Comparison of ENCODE assay signal across 1 cellular context in genomic region chr1:40709100-40709801, GRCh38.
A peak's percentile ranks its signal among the peaks of the same experiment; 100 is the strongest.
TF ChIP-seq lines count a peak whose summit lies in the region.

No MANE protein-coding gene starts in this region.

TF ChIP-seq in K562, 482 proteins besides CTCF, POLR2A, EP300 and RAD21 (continued from another document and continues in another):
- TF ChIP-seq IRF9 (tag; IDR thresholded peaks at IDR 0.05) (no peak), WHSC1 (IDR thresholded peaks at IDR 0.05; ENCODE audit: low read length) (no peak), ZNF143 (CRISPR knock-in tag; IDR thresholded peaks at IDR 0.05) (no peak), ZNF445 (CRISPR knock-in tag; IDR thresholded peaks at IDR 0.05; ENCODE audit: low read depth) (no peak), POLR3A (IDR thresholded peaks at IDR 0.05; ENCODE audit: borderline replicate concordance, extremely low read depth, insufficient read depth, insufficient read length) (no peak), PHB2 (IDR thresholded peaks at IDR 0.05; ENCODE audit: low read depth) (peak; percentile 27; the same call in 1 of the 2 replicates), CHD1 (IDR thresholded peaks at IDR 0.05; ENCODE audit: low read length) (no peak), ZNF263 (CRISPR knock-in tag; IDR thresholded peaks at IDR 0.05; ENCODE audit: borderline replicate concordance) (no peak), ILK (tag; IDR thresholded peaks at IDR 0.05; ENCODE audit: borderline replicate concordance, low read depth) (no peak), ZNF121 (CRISPR knock-in tag; conservative IDR thresholded peaks at IDR 0.05) (no peak), SRSF9 (IDR thresholded peaks at IDR 0.05; ENCODE audit: borderline replicate concordance, low read depth, low read length) (no peak), ZNF639 (CRISPR knock-in tag; conservative IDR thresholded peaks at IDR 0.05 in 1 of 2, IDR thresholded peaks at IDR 0.05 in 1 of 2) (0 out of 4 replicates have a peak, but pooled peaks of 1 of the 2 experiments have one; percentile 39), NFYB (IDR thresholded peaks at IDR 0.05; ENCODE audit: extremely low read depth, insufficient read length) (peak; percentile 100), BRF2 (IDR thresholded peaks at IDR 0.05; ENCODE audit: borderline replicate concordance, insufficient read depth, insufficient read length) (no peak), TRIM28 (IDR thresholded peaks at IDR 0.05) (no peak; the same call in 1 of the 2 replicates), MTF1 (CRISPR knock-in tag; IDR thresholded peaks at IDR 0.05; ENCODE audit: borderline replicate concordance) (no peak), FOXA3 (CRISPR knock-in tag; conservative IDR thresholded peaks at IDR 0.05 in 1 of 2, IDR thresholded peaks at IDR 0.05 in 1 of 2) (peak; percentile 9 to 78; a peak in 2 of 4 replicates), SRF (CRISPR knock-in tag; IDR thresholded peaks at IDR 0.05) (no peak), HLTF (IDR thresholded peaks at IDR 0.05) (0 out of 2 replicates have a peak, but pooled peaks have one; percentile 22), ZFP1 (CRISPR knock-in tag; IDR thresholded peaks at IDR 0.05) (no peak), ETV1 (tag; conservative IDR thresholded peaks at IDR 0.05; ENCODE audit: low read depth) (peak; percentile 80), SMAD4 (CRISPR knock-in tag; conservative IDR thresholded peaks at IDR 0.05) (no peak), RCOR1 (IDR thresholded peaks at IDR 0.05; ENCODE audit: borderline replicate concordance in 1 of 2, low read depth in 2 of 2, low read length in 2 of 2) (peak in 1 of 2 experiments; percentile 71; a peak in 1 of 4 replicates), PRDM10 (IDR thresholded peaks at IDR 0.05; ENCODE audit: partially characterized antibody) (peak; percentile 69), DDX20 (tag; IDR thresholded peaks at IDR 0.05; ENCODE audit: low read depth) (no peak), TSC22D4 (tag; IDR thresholded peaks at IDR 0.05) (no peak), CREB3L1 (IDR thresholded peaks at IDR 0.05; ENCODE audit: borderline replicate concordance, low read depth) (0 out of 2 replicates have a peak, but pooled peaks have one; percentile 49), ZBTB12 (CRISPR knock-in tag; IDR thresholded peaks at IDR 0.05) (peak; percentile 43; the same call in 1 of the 2 replicates), HBP1 (CRISPR knock-in tag; IDR thresholded peaks at IDR 0.05) (no peak), PHF20 (IDR thresholded peaks at IDR 0.05; ENCODE audit: partially characterized antibody) (peak; percentile 37), ZNF766 (CRISPR knock-in tag; conservative IDR thresholded peaks at IDR 0.05) (no peak), SIRT6 (IDR thresholded peaks at IDR 0.05; ENCODE audit: low read depth, low read length) (no peak), ZC3H8 (IDR thresholded peaks at IDR 0.05) (no peak), ZNF75A (CRISPR knock-in tag; IDR thresholded peaks at IDR 0.05) (no peak), EZH2 (IDR thresholded peaks at IDR 0.05; ENCODE audit: borderline replicate concordance, low read depth, low read length) (no peak), NRF1 (conservative IDR thresholded peaks at IDR 0.05 in 1 of 2, IDR thresholded peaks at IDR 0.05 in 1 of 2) (no peak), ZNF175 (CRISPR knock-in tag; IDR thresholded peaks at IDR 0.05; ENCODE audit: low read depth) (no peak), PYGO2 (tag; IDR thresholded peaks at IDR 0.05) (no peak), ZNF395 (CRISPR knock-in tag; IDR thresholded peaks at IDR 0.05) (no peak), HSF4 (CRISPR knock-in tag; IDR thresholded peaks at IDR 0.05; ENCODE audit: borderline replicate concordance) (no peak), MEF2D (tag; conservative IDR thresholded peaks at IDR 0.05; ENCODE audit: low read depth) (no peak), LEF1 (IDR thresholded peaks at IDR 0.05) (peak; percentile 77; the same call in 1 of the 2 replicates), MAFG (tag; conservative IDR thresholded peaks at IDR 0.05) (no peak), HDAC1 (IDR thresholded peaks at IDR 0.05) (peak in 1 of 2 experiments; percentile 64; a peak in 2 of 4 replicates), ZNF449 (CRISPR knock-in tag; IDR thresholded peaks at IDR 0.05) (no peak), KAT2B (IDR thresholded peaks at IDR 0.05; ENCODE audit: low read depth, low read length) (no peak), THRA (IDR thresholded peaks at IDR 0.05) (no peak), E2F3 (CRISPR knock-in tag; IDR thresholded peaks at IDR 0.05) (no peak), HDGF (IDR thresholded peaks at IDR 0.05) (no peak), ZNF347 (CRISPR knock-in tag; IDR thresholded peaks at IDR 0.05; ENCODE audit: low read depth) (0 out of 2 replicates have a peak, but pooled peaks have one; percentile 9), USF1 (CRISPR knock-in tag; IDR thresholded peaks at IDR 0.05) (no peak), KAT7 (CRISPR knock-in tag; IDR thresholded peaks at IDR 0.05; ENCODE audit: borderline replicate concordance) (no peak), ZNF174 (CRISPR knock-in tag; IDR thresholded peaks at IDR 0.05) (no peak), NFRKB (IDR thresholded peaks at IDR 0.05; ENCODE audit: low read depth) (peak; percentile 91), KLF1 (tag; IDR thresholded peaks at IDR 0.05) (no peak)
